1 cellular context compared by ENCODE assay signal in the genomic region with DNA sequence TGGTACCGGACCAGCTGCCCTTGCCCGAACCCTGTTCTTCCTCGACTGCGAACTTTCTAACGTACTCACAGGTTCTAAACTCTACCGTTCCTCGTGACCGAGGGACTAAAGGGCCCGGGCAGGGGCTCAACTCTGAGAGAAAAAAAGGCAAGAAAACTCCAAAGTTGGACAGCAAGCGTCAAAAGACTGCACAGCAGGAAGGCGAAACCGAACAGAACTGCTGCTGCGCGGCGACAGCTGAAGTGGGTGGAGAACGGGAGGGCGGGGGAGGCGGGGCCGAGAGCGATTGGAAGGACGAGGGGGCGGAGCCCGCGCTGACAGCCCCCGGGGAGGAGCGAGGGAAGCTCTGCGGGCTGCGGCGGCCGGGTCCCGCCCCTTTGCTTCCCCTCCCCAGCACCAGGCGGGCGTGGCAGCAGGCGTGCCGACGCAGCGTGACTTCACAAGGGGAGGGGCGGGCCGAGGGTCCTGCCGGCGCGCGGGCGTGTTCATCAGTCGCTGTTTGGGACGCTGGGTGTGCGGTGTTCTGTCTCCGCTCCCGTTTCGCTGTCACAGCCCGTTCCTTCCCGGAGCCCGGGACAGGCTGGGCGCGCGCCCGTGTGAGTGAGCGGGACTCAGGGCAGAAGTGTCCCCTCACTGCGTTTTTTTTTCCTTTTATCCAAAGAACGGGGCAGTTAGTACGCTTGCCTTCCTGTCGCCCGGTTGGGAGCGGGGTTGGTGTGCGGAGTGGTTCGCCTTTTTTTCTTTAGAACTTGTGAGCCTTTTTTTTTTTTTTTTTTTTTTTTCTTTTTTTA.
TF ChIP-seq lines count a peak whose summit lies in the region.

NABP1 (plus strand) TSS at position 491 of the 791 bp plus-strand sequence. CDS start 479 bp downstream, outside the sequence.

TF ChIP-seq in HepG2, 621 proteins besides CTCF, POLR2A, EP300 and RAD21 (continued from another document and continues in another):
- TF ChIP-seq, protein P1, sequence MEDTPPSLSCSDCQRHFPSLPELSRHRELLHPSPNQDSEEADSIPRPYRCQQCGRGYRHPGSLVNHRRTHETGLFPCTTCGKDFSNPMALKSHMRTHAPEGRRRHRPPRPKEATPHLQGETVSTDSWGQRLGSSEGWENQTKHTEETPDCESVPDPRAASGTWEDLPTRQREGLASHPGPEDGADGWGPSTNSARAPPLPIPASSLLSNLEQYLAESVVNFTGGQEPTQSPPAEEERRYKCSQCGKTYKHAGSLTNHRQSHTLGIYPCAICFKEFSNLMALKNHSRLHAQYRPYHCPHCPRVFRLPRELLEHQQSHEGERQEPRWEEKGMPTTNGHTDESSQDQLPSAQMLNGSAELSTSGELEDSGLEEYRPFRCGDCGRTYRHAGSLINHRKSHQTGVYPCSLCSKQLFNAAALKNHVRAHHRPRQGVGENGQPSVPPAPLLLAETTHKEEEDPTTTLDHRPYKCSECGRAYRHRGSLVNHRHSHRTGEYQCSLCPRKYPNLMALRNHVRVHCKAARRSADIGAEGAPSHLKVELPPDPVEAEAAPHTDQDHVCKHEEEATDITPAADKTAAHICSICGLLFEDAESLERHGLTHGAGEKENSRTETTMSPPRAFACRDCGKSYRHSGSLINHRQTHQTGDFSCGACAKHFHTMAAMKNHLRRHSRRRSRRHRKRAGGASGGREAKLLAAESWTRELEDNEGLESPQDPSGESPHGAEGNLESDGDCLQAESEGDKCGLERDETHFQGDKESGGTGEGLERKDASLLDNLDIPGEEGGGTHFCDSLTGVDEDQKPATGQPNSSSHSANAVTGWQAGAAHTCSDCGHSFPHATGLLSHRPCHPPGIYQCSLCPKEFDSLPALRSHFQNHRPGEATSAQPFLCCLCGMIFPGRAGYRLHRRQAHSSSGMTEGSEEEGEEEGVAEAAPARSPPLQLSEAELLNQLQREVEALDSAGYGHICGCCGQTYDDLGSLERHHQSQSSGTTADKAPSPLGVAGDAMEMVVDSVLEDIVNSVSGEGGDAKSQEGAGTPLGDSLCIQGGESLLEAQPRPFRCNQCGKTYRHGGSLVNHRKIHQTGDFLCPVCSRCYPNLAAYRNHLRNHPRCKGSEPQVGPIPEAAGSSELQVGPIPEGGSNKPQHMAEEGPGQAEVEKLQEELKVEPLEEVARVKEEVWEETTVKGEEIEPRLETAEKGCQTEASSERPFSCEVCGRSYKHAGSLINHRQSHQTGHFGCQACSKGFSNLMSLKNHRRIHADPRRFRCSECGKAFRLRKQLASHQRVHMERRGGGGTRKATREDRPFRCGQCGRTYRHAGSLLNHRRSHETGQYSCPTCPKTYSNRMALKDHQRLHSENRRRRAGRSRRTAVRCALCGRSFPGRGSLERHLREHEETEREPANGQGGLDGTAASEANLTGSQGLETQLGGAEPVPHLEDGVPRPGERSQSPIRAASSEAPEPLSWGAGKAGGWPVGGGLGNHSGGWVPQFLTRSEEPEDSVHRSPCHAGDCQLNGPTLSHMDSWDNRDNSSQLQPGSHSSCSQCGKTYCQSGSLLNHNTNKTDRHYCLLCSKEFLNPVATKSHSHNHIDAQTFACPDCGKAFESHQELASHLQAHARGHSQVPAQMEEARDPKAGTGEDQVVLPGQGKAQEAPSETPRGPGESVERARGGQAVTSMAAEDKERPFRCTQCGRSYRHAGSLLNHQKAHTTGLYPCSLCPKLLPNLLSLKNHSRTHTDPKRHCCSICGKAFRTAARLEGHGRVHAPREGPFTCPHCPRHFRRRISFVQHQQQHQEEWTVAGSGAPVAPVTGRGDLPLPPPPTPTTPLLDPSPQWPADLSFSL (CRISPR knock-in tag; IDR thresholded peaks at IDR 0.05), result peak; percentile 50; the same call in 1 of the 2 replicates
- TF ChIP-seq TBX2 (CRISPR knock-in tag; IDR thresholded peaks at IDR 0.05; ENCODE audit: borderline replicate concordance) (peak; percentile 97), TFAP4 (IDR thresholded peaks at IDR 0.05; ENCODE audit: borderline replicate concordance, low read depth) (peak; percentile 91), ZNF264 (CRISPR knock-in tag; IDR thresholded peaks at IDR 0.05) (peak; percentile 83), HNF4G (IDR thresholded peaks at IDR 0.05; ENCODE audit: borderline replicate concordance, low read depth, low read length) (no peak), HNF4G (CRISPR knock-in tag; IDR thresholded peaks at IDR 0.05; ENCODE audit: borderline replicate concordance, low read depth) (peak; percentile 87; the same call in 1 of the 2 replicates), ZFYVE20 (CRISPR knock-in tag; IDR thresholded peaks at IDR 0.05; ENCODE audit: borderline replicate concordance, low read depth) (0 out of 2 replicates have a peak, but pooled peaks have one; percentile 18), ZNF143 (CRISPR knock-in tag; IDR thresholded peaks at IDR 0.05) (peak; percentile 40; the same call in 1 of the 2 replicates), ATF3 (CRISPR knock-in tag; IDR thresholded peaks at IDR 0.05) (peak; percentile 73), GMEB2 (CRISPR knock-in tag; IDR thresholded peaks at IDR 0.05; ENCODE audit: low read depth) (peak; percentile 83), ZMYM2 (CRISPR knock-in tag; IDR thresholded peaks at IDR 0.05) (peak; percentile 53; the same call in 1 of the 2 replicates), ZNF572 (CRISPR knock-in tag; IDR thresholded peaks at IDR 0.05) (0 out of 2 replicates have a peak, but pooled peaks have one; percentile 80), DNMT1 (CRISPR knock-in tag; IDR thresholded peaks at IDR 0.05) (peak; percentile 85; the same call in 1 of the 2 replicates), SMARCE1 (IDR thresholded peaks at IDR 0.05; ENCODE audit: borderline replicate concordance) (no peak), MZF1 (CRISPR knock-in tag; IDR thresholded peaks at IDR 0.05; ENCODE audit: borderline replicate concordance) (no peak), HOXA5 (CRISPR knock-in tag; IDR thresholded peaks at IDR 0.05) (peak; percentile 96; the same call in 1 of the 2 replicates), PBX2 (CRISPR knock-in tag; IDR thresholded peaks at IDR 0.05) (no peak), ZSCAN29 (CRISPR knock-in tag; conservative IDR thresholded peaks at IDR 0.05) (peak; percentile 40; the same call in 1 of the 2 replicates), SIX4 (CRISPR knock-in tag; IDR thresholded peaks at IDR 0.05) (0 out of 2 replicates have a peak, but pooled peaks have one; percentile 47), ZNF724P (CRISPR knock-in tag; IDR thresholded peaks at IDR 0.05; ENCODE audit: borderline replicate concordance) (peak; percentile 92; the same call in 1 of the 2 replicates), TBP (CRISPR knock-in tag; IDR thresholded peaks at IDR 0.05) (peak; percentile 96), ZNF230 (CRISPR knock-in tag; IDR thresholded peaks at IDR 0.05) (no peak), DPF2 (CRISPR knock-in tag; IDR thresholded peaks at IDR 0.05; ENCODE audit: borderline replicate concordance, low read depth) (no peak)
- TF ChIP-seq, protein P2, sequence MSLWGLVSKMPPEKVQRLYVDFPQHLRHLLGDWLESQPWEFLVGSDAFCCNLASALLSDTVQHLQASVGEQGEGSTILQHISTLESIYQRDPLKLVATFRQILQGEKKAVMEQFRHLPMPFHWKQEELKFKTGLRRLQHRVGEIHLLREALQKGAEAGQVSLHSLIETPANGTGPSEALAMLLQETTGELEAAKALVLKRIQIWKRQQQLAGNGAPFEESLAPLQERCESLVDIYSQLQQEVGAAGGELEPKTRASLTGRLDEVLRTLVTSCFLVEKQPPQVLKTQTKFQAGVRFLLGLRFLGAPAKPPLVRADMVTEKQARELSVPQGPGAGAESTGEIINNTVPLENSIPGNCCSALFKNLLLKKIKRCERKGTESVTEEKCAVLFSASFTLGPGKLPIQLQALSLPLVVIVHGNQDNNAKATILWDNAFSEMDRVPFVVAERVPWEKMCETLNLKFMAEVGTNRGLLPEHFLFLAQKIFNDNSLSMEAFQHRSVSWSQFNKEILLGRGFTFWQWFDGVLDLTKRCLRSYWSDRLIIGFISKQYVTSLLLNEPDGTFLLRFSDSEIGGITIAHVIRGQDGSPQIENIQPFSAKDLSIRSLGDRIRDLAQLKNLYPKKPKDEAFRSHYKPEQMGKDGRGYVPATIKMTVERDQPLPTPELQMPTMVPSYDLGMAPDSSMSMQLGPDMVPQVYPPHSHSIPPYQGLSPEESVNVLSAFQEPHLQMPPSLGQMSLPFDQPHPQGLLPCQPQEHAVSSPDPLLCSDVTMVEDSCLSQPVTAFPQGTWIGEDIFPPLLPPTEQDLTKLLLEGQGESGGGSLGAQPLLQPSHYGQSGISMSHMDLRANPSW (CRISPR knock-in tag; IDR thresholded peaks at IDR 0.05; ENCODE audit: borderline replicate concordance), result peak; percentile 96; the same call in 1 of the 2 replicates
- TF ChIP-seq, protein P3, sequence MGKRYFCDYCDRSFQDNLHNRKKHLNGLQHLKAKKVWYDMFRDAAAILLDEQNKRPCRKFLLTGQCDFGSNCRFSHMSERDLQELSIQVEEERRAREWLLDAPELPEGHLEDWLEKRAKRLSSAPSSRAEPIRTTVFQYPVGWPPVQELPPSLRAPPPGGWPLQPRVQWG (CRISPR knock-in tag; IDR thresholded peaks at IDR 0.05; ENCODE audit: borderline replicate concordance, low read depth), result no peak
- TF ChIP-seq, protein P4, sequence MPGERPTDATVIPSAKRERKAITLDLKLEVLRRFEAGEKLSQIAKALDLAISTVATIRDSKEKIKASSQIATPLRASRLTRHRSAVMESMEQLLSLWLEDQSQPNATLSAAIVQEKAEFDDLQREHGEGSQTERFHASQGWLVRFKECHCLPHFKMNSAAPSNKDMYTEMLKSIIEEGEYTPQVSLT (CRISPR knock-in tag; IDR thresholded peaks at IDR 0.05; ENCODE audit: borderline replicate concordance, low read depth), result no peak
- TF ChIP-seq, protein P5, sequence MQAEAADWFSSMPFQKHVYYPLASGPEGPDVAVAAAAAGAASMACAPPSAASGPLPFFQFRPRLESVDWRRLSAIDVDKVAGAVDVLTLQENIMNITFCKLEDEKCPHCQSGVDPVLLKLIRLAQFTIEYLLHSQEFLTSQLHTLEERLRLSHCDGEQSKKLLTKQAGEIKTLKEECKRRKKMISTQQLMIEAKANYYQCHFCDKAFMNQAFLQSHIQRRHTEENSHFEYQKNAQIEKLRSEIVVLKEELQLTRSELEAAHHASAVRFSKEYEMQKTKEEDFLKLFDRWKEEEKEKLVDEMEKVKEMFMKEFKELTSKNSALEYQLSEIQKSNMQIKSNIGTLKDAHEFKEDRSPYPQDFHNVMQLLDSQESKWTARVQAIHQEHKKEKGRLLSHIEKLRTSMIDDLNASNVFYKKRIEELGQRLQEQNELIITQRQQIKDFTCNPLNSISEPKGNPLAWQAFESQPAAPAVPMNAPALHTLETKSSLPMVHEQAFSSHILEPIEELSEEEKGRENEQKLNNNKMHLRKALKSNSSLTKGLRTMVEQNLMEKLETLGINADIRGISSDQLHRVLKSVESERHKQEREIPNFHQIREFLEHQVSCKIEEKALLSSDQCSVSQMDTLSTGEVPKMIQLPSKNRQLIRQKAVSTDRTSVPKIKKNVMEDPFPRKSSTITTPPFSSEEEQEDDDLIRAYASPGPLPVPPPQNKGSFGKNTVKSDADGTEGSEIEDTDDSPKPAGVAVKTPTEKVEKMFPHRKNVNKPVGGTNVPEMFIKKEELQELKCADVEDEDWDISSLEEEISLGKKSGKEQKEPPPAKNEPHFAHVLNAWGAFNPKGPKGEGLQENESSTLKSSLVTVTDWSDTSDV (CRISPR knock-in tag; IDR thresholded peaks at IDR 0.05), result peak; percentile 67
- TF ChIP-seq, protein P6, sequence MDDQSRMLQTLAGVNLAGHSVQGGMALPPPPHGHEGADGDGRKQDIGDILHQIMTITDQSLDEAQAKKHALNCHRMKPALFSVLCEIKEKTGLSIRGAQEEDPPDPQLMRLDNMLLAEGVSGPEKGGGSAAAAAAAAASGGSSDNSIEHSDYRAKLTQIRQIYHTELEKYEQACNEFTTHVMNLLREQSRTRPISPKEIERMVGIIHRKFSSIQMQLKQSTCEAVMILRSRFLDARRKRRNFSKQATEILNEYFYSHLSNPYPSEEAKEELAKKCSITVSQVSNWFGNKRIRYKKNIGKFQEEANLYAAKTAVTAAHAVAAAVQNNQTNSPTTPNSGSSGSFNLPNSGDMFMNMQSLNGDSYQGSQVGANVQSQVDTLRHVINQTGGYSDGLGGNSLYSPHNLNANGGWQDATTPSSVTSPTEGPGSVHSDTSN (CRISPR knock-in tag; IDR thresholded peaks at IDR 0.05; ENCODE audit: borderline replicate concordance), result peak; percentile 89
